Comparison of ENCODE assay signal across 29 cellular contexts in genomic region chr22:48448821-48449220, GRCh38.
"Had no signal": no experiment of that assay in that cellular context is flagged by ENCODE, and none has a peak within 500 bp of the region (broad histone marks: within the 10 kb centered on the region; RNA-seq: fewer than 3 reads in every experiment).

No MANE protein-coding gene starts in this region.

- H3K4me2 ChIP-seq: neural progenitor cell, smooth muscle cell had no signal

- FAIRE-seq: islet of Langerhans had no signal

- ATAC-seq: esophagus mucosa; heart right ventricle; left lobe of liver; naive thymus-derived CD4-positive, alpha-beta T cell; sciatic nerve; stimulated activated effector memory CD8-positive, alpha-beta T cell treated with anti-CD3 and anti-CD28 coated beads, Interleukin-12 subunit alpha, Interleukin-12 subunit beta, amount 100 ng/mL, for 72 hours had no signal

- DNase-seq: colonic mucosa; effector CD8-positive, alpha-beta T cell; endodermal cell; foreskin melanocyte; glutamatergic neuron; heart right ventricle; hippocampal formation; kidney glomerular epithelial cell; mammary epithelial cell; mesendoderm; midbrain; naive thymus-derived CD4-positive, alpha-beta T cell; nucleus accumbens; stimulated activated CD4-positive, alpha-beta T cell treated with anti-CD3 and anti-CD28 coated beads, Interleukin-2, amount 100 ng/mL, for 24 hours; stimulated activated CD4-positive, alpha-beta T cell treated with anti-CD3 and anti-CD28 coated beads, Interleukin-4, amount 100 ng/mL, for 24 hours; stimulated activated naive CD4-positive, alpha-beta T cell treated with Interleukin-2 at 50 U/mL for 16 hours; stomach; testis; uterus had no signal

- H3K4me1 ChIP-seq: colonic mucosa, heart right ventricle, neural progenitor cell, stomach, testis, tibial artery, uterus had no signal

- H3K9me3 ChIP-seq: colonic mucosa, heart right ventricle, ovary, stomach, testis, tibial artery, uterus had no signal

- H2AFZ ChIP-seq: neural progenitor cell had no signal

- H3K36me3 ChIP-seq: colonic mucosa, heart right ventricle, neural progenitor cell, ovary, stomach, tibial artery, uterus had no signal

- H3K9ac ChIP-seq: neural progenitor cell had no signal

- H3K27me3 ChIP-seq: colonic mucosa, neural progenitor cell, ovary, testis, uterus had no signal

- H3K27ac ChIP-seq: colonic mucosa, epithelial cell of prostate, heart right ventricle, neural progenitor cell, ovary, stomach, testis, tibial artery, uterus had no signal

- H3K4me3 ChIP-seq: colonic mucosa, heart right ventricle, neural progenitor cell, ovary, smooth muscle cell, stomach, testis, tibial artery, uterus had no signal
